ENCODE assay signal across 11 cellular contexts in the genomic region with DNA sequence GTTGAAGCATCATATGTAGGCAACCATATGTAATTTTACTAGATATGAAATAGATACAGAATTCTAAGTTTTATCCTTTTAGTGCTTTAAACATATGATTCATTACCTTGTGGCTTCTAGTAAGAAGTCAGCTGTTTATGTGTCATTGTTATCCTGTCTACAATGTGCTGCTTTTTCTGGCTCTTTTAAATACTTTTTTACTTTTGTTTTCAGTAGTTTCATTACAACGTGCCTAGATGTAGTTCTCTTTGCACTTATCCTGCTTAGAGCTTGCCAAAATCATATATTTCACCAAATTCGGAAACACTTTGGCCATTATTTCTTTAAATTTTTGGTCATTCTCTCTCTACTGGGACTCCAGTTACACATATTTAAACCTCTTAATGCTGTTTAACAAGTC. TPM values are rescaled to one million over a fixed set of nuclear protein-coding genes. Genes with fewer than 3 reads are reported as not detected.
DNase-seq lines count a peak whose midpoint lies in the region; ATAC-seq and TF ChIP-seq lines count a peak whose summit lies in the region.
"Had no signal": no experiment of that assay in that cellular context is flagged by ENCODE, and none has a peak within 500 bp of the region (broad histone marks: within the 10 kb centered on the region; RNA-seq: fewer than 3 reads in every experiment).

No MANE protein-coding gene starts in this region.

- H3K27ac ChIP-seq in CD4-positive, CD25-positive, alpha-beta regulatory T cell (ENCODE audit: insufficient read depth, low read length, poor library complexity, severe bottlenecking) = no peak overlapping the region
- H3K27ac ChIP-seq: uterus had no signal

- peaks cover 6 to 27% (median 23%) of the 10 kb centered on the region in 4 donors for H3K4me1 Mint-ChIP-seq in CD4-positive, CD25-positive, alpha-beta regulatory T cell
- H3K4me1 Mint-ChIP-seq in activated naive CD8-positive, alpha-beta T cell treated with anti-CD3 and anti-CD28 coated beads for 36 hours = peaks cover 42% of the 10 kb centered on the region

- H3K27me3 ChIP-seq in CD4-positive, CD25-positive, alpha-beta regulatory T cell (ENCODE audit: control insufficient read depth, insufficient read depth, low read length) = no peaks in the 10 kb centered on the region
- H3K27me3 ChIP-seq: uterus had no signal

- no peaks in the 10 kb centered on the region for H3K36me3 Mint-ChIP-seq in CD4-positive, CD25-positive, alpha-beta regulatory T cell
- no peaks in the 10 kb centered on the region for H3K36me3 Mint-ChIP-seq in activated naive CD8-positive, alpha-beta T cell treated with anti-CD3 and anti-CD28 coated beads for 36 hours
- H3K36me3 Mint-ChIP-seq: brain had no signal

- peaks cover 7% of the 10 kb centered on the region for H3K27me3 Mint-ChIP-seq in CD4-positive, CD25-positive, alpha-beta regulatory T cell
- no peaks in the 10 kb centered on the region for H3K27me3 Mint-ChIP-seq in activated naive CD8-positive, alpha-beta T cell treated with anti-CD3 and anti-CD28 coated beads for 36 hours
- H3K27me3 Mint-ChIP-seq: brain had no signal

- intact Hi-C loops in lower leg skin (cut with DNase I; ENCODE audit: low total_unique reads) = no loop called here

- TF ChIP-seq POLR2A in lower leg skin (IDR thresholded peaks at IDR 0.05) = no peak

- no peaks in the 10 kb centered on the region for H3K36me3 ChIP-seq in CD4-positive, CD25-positive, alpha-beta regulatory T cell (ENCODE audit: control insufficient read depth, insufficient read depth, low read length)
- H3K36me3 ChIP-seq: uterus had no signal

- TF ChIP-seq CTCF in lower leg skin (IDR thresholded peaks at IDR 0.05) = no peak

- ATAC-seq in CD4-positive, CD25-positive, alpha-beta regulatory T cell (ENCODE audit: low read depth in 2 of 2) = peak; percentile 72 to 79
- peak; percentile 31 for ATAC-seq in HG02885 (IDR thresholded peaks at IDR 0.05; ENCODE audit: poor library complexity, unreplicated experiment)

- 14 to 42% methylated on average over 2 of the region's 2 CpGs for WGBS in lower leg skin, 2 donors

- DNase-seq in CD4-positive, CD25-positive, alpha-beta regulatory T cell = peak in 1 of 3 donors; percentile 53
- no peak for DNase-seq in activated naive CD8-positive, alpha-beta T cell treated with anti-CD3 and anti-CD28 coated beads for 36 hours
- DNase-seq in hepatic stellate cell (ENCODE audit: low spot score) = peak; percentile 63
- no peak for DNase-seq in NCI-H510A (lab: John Stamatoyannopoulos, UW)
- DNase-seq in cerebellum (ENCODE audit: low spot score) = no peak
- no peak for DNase-seq in Ammon's horn (ENCODE audit: low spot score)
- no peak for DNase-seq in lower leg skin (ENCODE audit: low spot score in 2 of 2)
- DNase-seq: uterus had no signal

- no peak overlapping the region for H3K4me3 ChIP-seq in CD4-positive, CD25-positive, alpha-beta regulatory T cell (ENCODE audit: low read depth, low read length)
- no peak overlapping the region for H3K4me3 ChIP-seq in lower leg skin (ENCODE audit: low read depth, poor library complexity, severe bottlenecking)
- H3K4me3 ChIP-seq: uterus had no signal

- peak overlapping the region in 2 of 3 donors; percentile 60 to 93 for H3K27ac Mint-ChIP-seq in CD4-positive, CD25-positive, alpha-beta regulatory T cell
- peak overlapping the region; percentile 76 for H3K27ac Mint-ChIP-seq in activated naive CD8-positive, alpha-beta T cell treated with anti-CD3 and anti-CD28 coated beads for 36 hours

- peaks cover 20% of the 10 kb centered on the region for H3K4me1 ChIP-seq in CD4-positive, CD25-positive, alpha-beta regulatory T cell (ENCODE audit: control insufficient read depth, insufficient read depth, low read length, poor library complexity, severe bottlenecking)
- H3K4me1 ChIP-seq: uterus had no signal

- no peak overlapping the region for H3K4me3 Mint-ChIP-seq in CD4-positive, CD25-positive, alpha-beta regulatory T cell
- H3K4me3 Mint-ChIP-seq in activated naive CD8-positive, alpha-beta T cell treated with anti-CD3 and anti-CD28 coated beads for 36 hours = peak overlapping the region; percentile 43
- H3K4me3 Mint-ChIP-seq: brain, neural crest cell had no signal

- no peaks in the 10 kb centered on the region for H3K9me3 Mint-ChIP-seq in CD4-positive, CD25-positive, alpha-beta regulatory T cell
- H3K9me3 Mint-ChIP-seq in activated naive CD8-positive, alpha-beta T cell treated with anti-CD3 and anti-CD28 coated beads for 36 hours = peaks cover 3% of the 10 kb centered on the region
- H3K9me3 Mint-ChIP-seq: neural crest cell had no signal

- H3K9me3 ChIP-seq in CD4-positive, CD25-positive, alpha-beta regulatory T cell (ENCODE audit: control insufficient read depth in 2 of 2, low read length in 2 of 2) = no peaks in the 10 kb centered on the region
- H3K9me3 ChIP-seq: uterus had no signal

RNA-seq across cellular contexts. Expression of gene YAE1, which starts 26.4 kb away (rescaled TPM):
- 3.7 TPM for total RNA-seq in CD4-positive, CD25-positive, alpha-beta regulatory T cell
- polyA plus RNA-seq in CD4-positive, CD25-positive, alpha-beta regulatory T cell = 10 to 100 TPM; 13.8 to 23.3 (median 19.2) TPM
- 10 to 100 TPM; 11.2 to 12.5 TPM for total RNA-seq in activated naive CD8-positive, alpha-beta T cell treated with anti-CD3 and anti-CD28 coated beads for 36 hours
- total RNA-seq in cerebellum (60.2 TPM), lower leg skin (10 to 100 TPM; 13.2 to 18.4 (median 14.4) TPM)

RNA-seq across cellular contexts. Expression of gene RALA, which starts 30.8 kb away (rescaled TPM):
- total RNA-seq in CD4-positive, CD25-positive, alpha-beta regulatory T cell = 22.4 TPM
- 10 to 100 TPM; 57.0 to 71.2 (median 58.4) TPM for polyA plus RNA-seq in CD4-positive, CD25-positive, alpha-beta regulatory T cell
- 10 to 100 TPM; 38.0 to 40.6 TPM for total RNA-seq in activated naive CD8-positive, alpha-beta T cell treated with anti-CD3 and anti-CD28 coated beads for 36 hours
- total RNA-seq in cerebellum = 26.9 TPM
- total RNA-seq in lower leg skin = 10 to 100 TPM; 16.2 to 20.5 (median 19.0) TPM
